ENCODE assay signal across 17 cellular contexts in genomic region chr7:51127618-51127904, GRCh38.
DNase-seq lines count a peak whose midpoint lies in the region; ATAC-seq and TF ChIP-seq lines count a peak whose summit lies in the region.
"Had no signal": no experiment of that assay in that cellular context is flagged by ENCODE, and none has a peak within 500 bp of the region (broad histone marks: within the 10 kb centered on the region; RNA-seq: fewer than 3 reads in every experiment).

No MANE protein-coding gene starts in this region.

- H3K36me3 Mint-ChIP-seq in activated CD8-positive, alpha-beta memory T cell treated with anti-CD3 and anti-CD28 coated beads, Interleukin-2, amount 10 ng/mL, durations not matched to agents 7 days and 5 days = no peaks in the 10 kb centered on the region
- H3K36me3 Mint-ChIP-seq in osteocyte (ENCODE audit: unreplicated experiment) = peaks cover 2% of the 10 kb centered on the region
- H3K36me3 Mint-ChIP-seq: CD14-positive monocyte; CD4-positive, alpha-beta memory T cell had no signal

- H3K4me1 Mint-ChIP-seq in activated CD8-positive, alpha-beta memory T cell treated with anti-CD3 and anti-CD28 coated beads, Interleukin-2, amount 10 ng/mL, durations not matched to agents 7 days and 5 days = peaks cover 12% of the 10 kb centered on the region
- H3K4me1 Mint-ChIP-seq in osteocyte (ENCODE audit: unreplicated experiment) = peaks cover 11% of the 10 kb centered on the region

- no peak overlapping the region for H3K27ac Mint-ChIP-seq in activated CD8-positive, alpha-beta memory T cell treated with anti-CD3 and anti-CD28 coated beads, Interleukin-2, amount 10 ng/mL, durations not matched to agents 7 days and 5 days
- H3K27ac Mint-ChIP-seq in osteocyte (ENCODE audit: unreplicated experiment) = no peak overlapping the region
- H3K27ac Mint-ChIP-seq: CD14-positive monocyte; CD4-positive, alpha-beta memory T cell; HFFc6 had no signal

- H3K9me3 Mint-ChIP-seq in activated CD8-positive, alpha-beta memory T cell treated with anti-CD3 and anti-CD28 coated beads, Interleukin-2, amount 10 ng/mL, durations not matched to agents 7 days and 5 days (ENCODE audit: low read depth) = no peaks in the 10 kb centered on the region
- H3K9me3 Mint-ChIP-seq in osteocyte (ENCODE audit: unreplicated experiment) = peaks cover 6% of the 10 kb centered on the region

- H3K27me3 Mint-ChIP-seq in activated CD8-positive, alpha-beta memory T cell treated with anti-CD3 and anti-CD28 coated beads, Interleukin-2, amount 10 ng/mL, durations not matched to agents 7 days and 5 days = peaks cover 2% of the 10 kb centered on the region
- H3K27me3 Mint-ChIP-seq in osteocyte (ENCODE audit: unreplicated experiment) = no peaks in the 10 kb centered on the region
- H3K27me3 Mint-ChIP-seq: CD4-positive, alpha-beta memory T cell had no signal

- ATAC-seq in activated CD8-positive, alpha-beta memory T cell treated with anti-CD3 and anti-CD28 coated beads, Interleukin-2, amount 10 ng/mL, durations not matched to agents 7 days and 5 days = no peak
- ATAC-seq in left ventricle myocardium superior = peak; percentile 30
- no peak for ATAC-seq in Right ventricle myocardium superior (ENCODE audit: poor library complexity)
- no peak for ATAC-seq in sciatic nerve
- ATAC-seq: HCT116 had no signal

- no peak overlapping the region for H3K4me3 Mint-ChIP-seq in activated CD8-positive, alpha-beta memory T cell treated with anti-CD3 and anti-CD28 coated beads, Interleukin-2, amount 10 ng/mL, durations not matched to agents 7 days and 5 days
- no peak overlapping the region for H3K4me3 Mint-ChIP-seq in osteocyte (ENCODE audit: unreplicated experiment)
- H3K4me3 Mint-ChIP-seq: CD14-positive monocyte; CD4-positive, alpha-beta memory T cell; HFFc6 had no signal

- TF ChIP-seq CTCF in osteocyte (IDR thresholded peaks at IDR 0.05) = no peak

- CTCF ChIA-PET in activated CD8-positive, alpha-beta memory T cell treated with anti-CD3 and anti-CD28 coated beads, Interleukin-2, amount 10 ng/mL, durations not matched to agents 7 days and 5 days (lab: Charles Lee) = no interaction called here

- intact Hi-C loops in left ventricle myocardium superior (cut with micrococcal nuclease) (no loop called here), Right ventricle myocardium superior (cut with DNase I) (no loop called here), sciatic nerve (cut with DNase I) (no loop called here)

- DNase-seq in activated CD8-positive, alpha-beta memory T cell treated with anti-CD3 and anti-CD28 coated beads, Interleukin-2, amount 10 ng/mL, durations not matched to agents 7 days and 5 days = peak; percentile 2
- DNase-seq in activated CD8-positive, alpha-beta memory T cell treated with anti-CD3 and anti-CD28 coated beads, Interleukin-2, amount 50 U/mL, for 48 hours = no peak
- no peak for DNase-seq in left ventricle myocardium superior
- DNase-seq in Right ventricle myocardium superior = no peak
- peak; percentile 36 for DNase-seq in osteocyte (ENCODE audit: extremely low spot score, unreplicated experiment)
- no peak for DNase-seq in stimulated activated CD4-positive, alpha-beta T cell treated with anti-CD3 and anti-CD28 coated beads, Interleukin-1b, Interleukin-23, amount 100 ng/mL, for 48 hours
- DNase-seq in sciatic nerve (ENCODE audit: low spot score) = no peak
- DNase-seq: 8988T; CD4-positive, alpha-beta memory T cell; DMS153; DMS79; GDM1; GOT3; H7; HFFc6 had no signal

Comparison
In these comparisons a context has a peak if more than half of its experiments do, and no peak if none do; other contexts are left out.
1. DNase-seq: peak in activated CD8-positive, alpha-beta memory T cell treated with anti-CD3 and anti-CD28 coated beads, Interleukin-2, amount 10 ng/mL, durations not matched to agents 7 days and 5 days (single experiment) and osteocyte (single experiment); none in activated CD8-positive, alpha-beta memory T cell treated with anti-CD3 and anti-CD28 coated beads, Interleukin-2, amount 50 U/mL, for 48 hours (single experiment), left ventricle myocardium superior (single experiment), Right ventricle myocardium superior (single experiment), stimulated activated CD4-positive, alpha-beta T cell treated with anti-CD3 and anti-CD28 coated beads, Interleukin-1b, Interleukin-23, amount 100 ng/mL, for 48 hours (single experiment) and sciatic nerve (single experiment).